1 cellular context compared by ENCODE assay signal in genomic region chr4:129138762-129139496, GRCh38.
TF ChIP-seq lines count a peak whose summit lies in the region.

No MANE protein-coding gene starts in this region.

TF ChIP-seq in SK-N-SH treated with all-trans-retinoic acid at 6 μM for 48 hours, 23 proteins besides CTCF, POLR2A, EP300 and RAD21 (continued from another document):
- TF ChIP-seq, protein P1, sequence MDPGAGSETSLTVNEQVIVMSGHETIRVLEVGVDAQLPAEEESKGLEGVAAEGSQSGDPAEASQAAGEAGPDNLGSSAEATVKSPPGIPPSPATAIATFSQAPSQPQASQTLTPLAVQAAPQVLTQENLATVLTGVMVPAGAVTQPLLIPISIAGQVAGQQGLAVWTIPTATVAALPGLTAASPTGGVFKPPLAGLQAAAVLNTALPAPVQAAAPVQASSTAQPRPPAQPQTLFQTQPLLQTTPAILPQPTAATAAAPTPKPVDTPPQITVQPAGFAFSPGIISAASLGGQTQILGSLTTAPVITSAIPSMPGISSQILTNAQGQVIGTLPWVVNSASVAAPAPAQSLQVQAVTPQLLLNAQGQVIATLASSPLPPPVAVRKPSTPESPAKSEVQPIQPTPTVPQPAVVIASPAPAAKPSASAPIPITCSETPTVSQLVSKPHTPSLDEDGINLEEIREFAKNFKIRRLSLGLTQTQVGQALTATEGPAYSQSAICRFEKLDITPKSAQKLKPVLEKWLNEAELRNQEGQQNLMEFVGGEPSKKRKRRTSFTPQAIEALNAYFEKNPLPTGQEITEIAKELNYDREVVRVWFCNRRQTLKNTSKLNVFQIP (CRISPR knock-in tag; IDR thresholded peaks at IDR 0.05; ENCODE audit: borderline replicate concordance, low read depth), result no peak
- TF ChIP-seq CSRNP3 (CRISPR knock-in tag; IDR thresholded peaks at IDR 0.05) (no peak), ARNTL (CRISPR knock-in tag; IDR thresholded peaks at IDR 0.05; ENCODE audit: borderline replicate concordance, low read depth) (no peak), TOX (CRISPR knock-in tag; IDR thresholded peaks at IDR 0.05; ENCODE audit: borderline replicate concordance) (no peak)
TF ChIP-seq in SK-N-SH treated with all-trans-retinoic acid at 6 μM for 48 hours: peak in this region for 0.
